In genomic region chr5:143314664-143315063, GRCh38 we compare ENCODE assay signal across 12 cellular contexts.
DNase-seq lines count a peak whose midpoint lies in the region; ATAC-seq and TF ChIP-seq lines count a peak whose summit lies in the region.
"Had no signal": no experiment of that assay in that cellular context is flagged by ENCODE, and none has a peak within 500 bp of the region (broad histone marks: within the 10 kb centered on the region; RNA-seq: fewer than 3 reads in every experiment).

No MANE protein-coding gene starts in this region.

- H3K36me3 ChIP-seq in skeletal muscle satellite cell (ENCODE audit: insufficient read depth, low read length), result peaks cover 17% of the 10 kb centered on the region

- H3K27me3 ChIP-seq in skeletal muscle satellite cell (ENCODE audit: control insufficient read depth, insufficient read depth, low read length), result no peaks in the 10 kb centered on the region
- H3K27me3 ChIP-seq: neutrophil had no signal

- H3K4me3 ChIP-seq in epithelial cell of esophagus (ENCODE audit: low read length), result no peak overlapping the region
- H3K4me3 ChIP-seq in skeletal muscle satellite cell (ENCODE audit: low read length), result no peak overlapping the region

- no peak for TF ChIP-seq CTCF in epithelial cell of esophagus (IDR thresholded peaks at IDR 0.05; ENCODE audit: insufficient read depth, low read depth, low read length, missing control alignments)

- peak; percentile 10 for DNase-seq in SIG-M5 treated with dmso at 0.1 percent for 504 hours (lab: John Stamatoyannopoulos, UW; ENCODE audit: unreplicated experiment)
- no peak for DNase-seq in SIG-M5 (lab: John Stamatoyannopoulos, UW)
- DNase-seq in NCI-H446 treated with DMSO at 0.1 percent for 48 hours (lab: John Stamatoyannopoulos, UW), result peak; percentile 24
- DNase-seq in epithelial cell of esophagus (ENCODE audit: low read depth), result peak; percentile 60
- no peak for DNase-seq in erythroblast (lab: John Stamatoyannopoulos, UW)
- DNase-seq: activated effector memory CD4-positive, alpha-beta T cell treated with anti-CD3 and anti-CD28 coated beads, Interleukin-2, amount 50 U/mL, for 16 hours; head of caudate nucleus; MM.1S had no signal

- H3K9me3 ChIP-seq in skeletal muscle satellite cell (replicated peaks; ENCODE audit: low read length), result no peaks in the 10 kb centered on the region
- H3K9me3 ChIP-seq: neutrophil had no signal

- no peak for TF ChIP-seq POLR2A in erythroblast (IDR thresholded peaks at IDR 0.05; ENCODE audit: low read length)

- peak overlapping the region; percentile 32 for H3K9ac ChIP-seq in skeletal muscle satellite cell (ENCODE audit: low read depth, low read length)

- H3K4me2 ChIP-seq in skeletal muscle satellite cell (ENCODE audit: low read length), result peak overlapping the region; percentile 40

- H3K4me1 ChIP-seq in skeletal muscle satellite cell (ENCODE audit: control insufficient read depth, insufficient read depth, low read length), result peaks cover 85% of the 10 kb centered on the region

- ATAC-seq in HG03565 (IDR thresholded peaks at IDR 0.05; ENCODE audit: unreplicated experiment) (no peak), GM21423 (IDR thresholded peaks at IDR 0.05; ENCODE audit: unreplicated experiment) (no peak)

Comparison
In these comparisons a context has a peak if more than half of its experiments do, and no peak if none do; other contexts are left out.
1. DNase-seq: peak in SIG-M5 treated with dmso at 0.1 percent for 504 hours (single experiment), NCI-H446 treated with DMSO at 0.1 percent for 48 hours (single experiment) and epithelial cell of esophagus (single experiment); none in SIG-M5 (single experiment) and erythroblast (0 of 2).